ENCODE assay signal across 9 cellular contexts in the genomic region with DNA sequence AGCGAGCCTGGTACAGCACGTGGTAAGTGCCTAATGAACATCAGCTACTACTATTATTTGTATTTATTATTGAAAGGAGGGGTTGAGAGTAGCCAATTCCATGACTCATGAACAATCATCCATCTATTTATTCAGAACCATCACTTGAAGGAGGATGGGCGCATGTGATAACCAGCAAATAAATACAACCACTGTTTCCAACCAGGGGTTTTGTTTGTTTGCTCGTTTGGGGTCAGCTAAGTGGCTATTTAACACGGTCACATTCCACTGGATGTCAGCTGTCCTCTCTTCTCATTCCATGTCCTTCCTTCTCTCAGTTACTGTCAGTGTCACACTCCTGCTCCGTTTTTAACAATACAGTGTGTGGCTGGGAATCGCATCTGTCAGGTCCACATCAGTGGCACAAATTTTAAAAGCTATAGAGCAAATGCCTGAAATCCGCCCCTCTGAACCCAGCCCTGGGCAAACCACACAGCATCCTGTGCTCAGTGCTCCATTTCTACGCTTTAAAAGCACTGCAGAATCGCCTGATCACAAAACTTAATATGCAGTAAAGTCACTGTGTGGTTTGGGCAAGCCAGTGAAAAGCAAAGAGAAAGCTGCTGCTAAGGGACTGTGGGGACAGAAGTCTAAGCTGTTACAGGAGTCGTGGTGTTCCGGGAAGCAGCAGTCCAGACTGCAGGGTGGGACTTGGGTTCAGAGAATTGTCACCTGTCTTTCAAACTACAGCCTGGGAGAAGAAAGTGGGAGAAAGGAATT. TPM values are rescaled to one million over a fixed set of nuclear protein-coding genes. Genes with fewer than 3 reads are reported as not detected.
A peak's percentile ranks its signal among the peaks of the same experiment; 100 is the strongest.
DNase-seq lines count a peak whose midpoint lies in the region; TF ChIP-seq lines count a peak whose summit lies in the region.
"Had no signal": no experiment of that assay in that cellular context is flagged by ENCODE, and none has a peak within 500 bp of the region (broad histone marks: within the 10 kb centered on the region; RNA-seq: fewer than 3 reads in every experiment).

No MANE protein-coding gene starts in this region.

- peaks cover 71% of the 10 kb centered on the region for H3K4me1 Mint-ChIP-seq in MCF 10A (ENCODE audit: insufficient read depth, unreplicated experiment)

- H3K27ac ChIP-seq in HUES48 (ENCODE audit: low read depth, low read length), result peak overlapping the region; percentile 18
- H3K27ac ChIP-seq in muscle layer of duodenum (ENCODE audit: low read length), result peak overlapping the region; percentile 10

- no peaks in the 10 kb centered on the region for H3K27me3 ChIP-seq in HUES48 (ENCODE audit: control insufficient read depth, insufficient read depth, low read length)
- no peaks in the 10 kb centered on the region for H3K27me3 ChIP-seq in muscle layer of duodenum (ENCODE audit: low read depth, low read length)

- H3K4me3 ChIP-seq in HUES48 (ENCODE audit: low read depth, low read length) (no peak overlapping the region), muscle layer of duodenum (ENCODE audit: low read depth in 1 of 2, low read length in 2 of 2) (no peak overlapping the region)

- H3K4me1 ChIP-seq in HUES48 (ENCODE audit: control insufficient read depth, insufficient read depth, low read length), result peaks cover 57% of the 10 kb centered on the region
- peaks cover 44 to 62% of the 10 kb centered on the region in 2 donors for H3K4me1 ChIP-seq in muscle layer of duodenum (ENCODE audit: control insufficient read depth in 1 of 2, insufficient read depth in 2 of 2, low read length in 2 of 2)

- CTCF ChIA-PET in MCF 10A (lab: Yijun Ruan, JAX), result interaction anchor here (0.6 to 2.1 kb wide), 9 partner anchors 9 to 381 kb away, joined by 3 to 12 read pairs (median 3); no protein-coding TSS in a partner anchor

- no peak overlapping the region for H3K4me3 Mint-ChIP-seq in MCF 10A (ENCODE audit: unreplicated experiment)

- H3K9ac ChIP-seq in HUES48 (ENCODE audit: low read depth, low read length), result no peak overlapping the region

- H3K9me3 ChIP-seq in HUES48 (ENCODE audit: control insufficient read depth, insufficient read depth, low read length) (no peaks in the 10 kb centered on the region), muscle layer of duodenum (ENCODE audit: control insufficient read depth in 1 of 2, low read length in 2 of 2) (no peaks in the 10 kb centered on the region)

- H3K36me3 ChIP-seq in HUES48 (ENCODE audit: control insufficient read depth, insufficient read depth, low read length) (peaks cover 11% of the 10 kb centered on the region; the same call in 1 of the 2 replicates), muscle layer of duodenum (ENCODE audit: control insufficient read depth in 1 of 2, insufficient read depth in 2 of 2, low read length in 2 of 2) (no peaks in the 10 kb centered on the region)

- H3K36me3 Mint-ChIP-seq in MCF 10A (ENCODE audit: insufficient read depth, unreplicated experiment), result peaks cover 4% of the 10 kb centered on the region

- POLR2A ChIA-PET in MCF 10A (lab: Yijun Ruan, JAX), result interaction anchor here (0.8 to 4.7 kb wide), 18 partner anchors 8 to 140 kb away, joined by 3 to 57 read pairs (median 10); a partner anchor contains a TSS

- intact Hi-C loops in MCF 10A (cut with micrococcal nuclease), result loop anchor here (5.0 kb wide), 1 partner anchor 79 kb away; no protein-coding TSS in a partner anchor

- peak overlapping the region; percentile 72 for H3K27ac Mint-ChIP-seq in MCF 10A (ENCODE audit: low read depth, unreplicated experiment)

- no TSS peak for BruUV-seq in MCF 10A (replicated peaks; lab: Mats Ljungman, UMichigan)

- no peaks in the 10 kb centered on the region for H3K9me3 Mint-ChIP-seq in MCF 10A (ENCODE audit: unreplicated experiment)

- DNase-seq in CD1c-positive myeloid dendritic cell (ENCODE audit: extremely low spot score), result peak; percentile 7
- DNase-seq in MCF 10A (ENCODE audit: unreplicated experiment), result no peak
- no peak for DNase-seq in HT-29 (ENCODE audit: low spot score)
- DNase-seq in activated CD4-positive, CD25-positive, alpha-beta regulatory T cell (lab: John Stamatoyannopoulos, UW), result no peak
- no peak for DNase-seq in stimulated activated CD8-positive, alpha-beta memory T cell treated with anti-CD3 and anti-CD28 coated beads, Interleukin-4, amount 100 ng/mL, for 48 hours
- no peak for DNase-seq in activated CD8-positive, alpha-beta memory T cell treated with anti-CD3 and anti-CD28 coated beads, Interleukin-2, amount 50 U/mL, for 4 hours
- DNase-seq: T1000 had no signal

- TF ChIP-seq CTCF in MCF 10A (IDR thresholded peaks at IDR 0.05; ENCODE audit: unreplicated experiment), result no peak

- no peaks in the 10 kb centered on the region for H3K27me3 Mint-ChIP-seq in MCF 10A (ENCODE audit: insufficient read depth, unreplicated experiment)

RNA-seq across cellular contexts. Expression of a gene that starts 8.5 kb away (rescaled TPM):
- 55.4 and 73.0 TPM in 2 replicates for total RNA-seq in MCF 10A (2022)
- total RNA-seq in HT-29 (2014; rRNA removed; shearing (Covaris generic)), result 15.7 and 15.8 TPM in 2 replicates
